In the genomic region with DNA sequence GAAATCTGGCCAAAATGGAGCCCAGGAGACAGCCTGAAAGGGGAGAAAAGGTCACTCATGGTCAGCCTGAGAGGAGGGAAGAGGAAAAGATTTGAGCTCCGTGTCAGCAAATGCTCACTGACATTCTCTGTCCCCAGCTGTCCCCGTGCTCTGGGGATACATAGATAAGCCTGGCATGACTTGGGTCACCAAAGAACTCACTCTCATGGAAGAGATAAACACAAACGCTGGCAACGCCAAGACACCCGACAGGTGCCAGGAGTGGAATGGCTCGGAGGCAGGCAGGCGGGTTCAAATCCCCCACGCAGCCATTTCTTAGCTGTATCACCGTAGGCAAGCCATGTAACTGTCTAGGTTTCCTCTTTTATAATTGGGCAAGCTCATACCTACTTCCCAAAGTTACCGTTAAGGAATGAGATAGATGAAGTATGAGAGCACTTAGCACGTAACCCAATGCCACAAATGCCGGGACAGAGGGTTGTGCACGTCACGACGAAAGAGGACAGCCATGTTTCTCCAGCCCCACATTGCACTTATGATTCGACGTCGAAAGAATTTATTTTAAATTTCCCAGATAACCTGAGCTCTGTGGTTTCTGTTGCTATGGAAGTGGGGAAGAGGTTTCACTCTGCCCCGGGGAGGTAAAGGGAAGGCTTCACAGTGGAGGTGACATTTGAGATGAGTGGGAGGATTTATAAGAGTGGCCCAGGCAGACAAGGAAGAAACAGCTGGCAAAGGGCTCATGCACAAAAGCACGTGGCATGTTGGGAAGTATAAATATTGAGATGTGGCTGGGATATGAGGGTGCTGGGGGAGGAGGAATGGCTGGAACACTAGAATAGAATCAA, we compare ENCODE assay signal across 1 cellular context.
TF ChIP-seq lines count a peak whose summit lies in the region.

No MANE protein-coding gene starts in this region.

TF ChIP-seq in HEK293, 187 proteins besides CTCF, POLR2A, EP300 and RAD21 (continued from another document):
- peak; percentile 46; the same call in 1 of the 2 replicates for TF ChIP-seq ZXDB (tag by site-specific recombination; IDR thresholded peaks at IDR 0.05)
- TF ChIP-seq ZNF530 (tag by site-specific recombination; IDR thresholded peaks at IDR 0.05; ENCODE audit: low read depth): no peak
- TF ChIP-seq ZNF585B (tag by site-specific recombination; IDR thresholded peaks at IDR 0.05): no peak
- TF ChIP-seq ZNF274 (IDR thresholded peaks at IDR 0.05; ENCODE audit: low read length): no peak
- no peak for TF ChIP-seq ZNF274 (tag by site-specific recombination; IDR thresholded peaks at IDR 0.05; ENCODE audit: borderline replicate concordance)
- TF ChIP-seq ZNF707 (tag by site-specific recombination; IDR thresholded peaks at IDR 0.05): no peak
- peak; percentile 29; the same call in 1 of the 2 replicates for TF ChIP-seq ZFP3 (tag by site-specific recombination; IDR thresholded peaks at IDR 0.05; ENCODE audit: low read depth)
- no peak for TF ChIP-seq ZFP41 (tag by site-specific recombination; IDR thresholded peaks at IDR 0.05; ENCODE audit: borderline replicate concordance)
- TF ChIP-seq ZNF335 (tag by site-specific recombination; conservative IDR thresholded peaks at IDR 0.05): 0 out of 2 replicates have a peak, but pooled peaks have one; percentile 20
- no peak for TF ChIP-seq YY2 (tag by site-specific recombination; IDR thresholded peaks at IDR 0.05)
- TF ChIP-seq ZNF398 (tag by site-specific recombination; IDR thresholded peaks at IDR 0.05): peak; percentile 69
- TF ChIP-seq WT1 (tag by site-specific recombination; IDR thresholded peaks at IDR 0.05): 0 out of 2 replicates have a peak, but pooled peaks have one; percentile 26
- peak; percentile 45; the same call in 1 of the 2 replicates for TF ChIP-seq ZNF341 (tag by site-specific recombination; IDR thresholded peaks at IDR 0.05; ENCODE audit: low read depth)
- peak; percentile 93 for TF ChIP-seq GLIS1 (tag by site-specific recombination; IDR thresholded peaks at IDR 0.05)
- no peak for TF ChIP-seq ZNF658 (tag by site-specific recombination; IDR thresholded peaks at IDR 0.05)
- TF ChIP-seq FEZF1 (tag by site-specific recombination; IDR thresholded peaks at IDR 0.05): peak; percentile 53; the same call in 1 of the 2 replicates
- TF ChIP-seq ZNF404 (tag by site-specific recombination; IDR thresholded peaks at IDR 0.05): no peak
- TF ChIP-seq ZFHX2 (tag by site-specific recombination; conservative IDR thresholded peaks at IDR 0.05): peak; percentile 91
- no peak for TF ChIP-seq ZBTB48 (tag by site-specific recombination; IDR thresholded peaks at IDR 0.05)
- TF ChIP-seq SP7 (tag by site-specific recombination; IDR thresholded peaks at IDR 0.05): peak; percentile 66
- TF ChIP-seq ZNF223 (tag by site-specific recombination; IDR thresholded peaks at IDR 0.05): peak; percentile 91
- TF ChIP-seq ZNF600 (tag by site-specific recombination; IDR thresholded peaks at IDR 0.05): peak; percentile 47; the same call in 1 of the 2 replicates
- peak; percentile 77 for TF ChIP-seq EGR2 (tag by site-specific recombination; IDR thresholded peaks at IDR 0.05; ENCODE audit: low read depth)
- no peak for TF ChIP-seq ZNF654 (tag by site-specific recombination; IDR thresholded peaks at IDR 0.05; ENCODE audit: low read depth)
- no peak for TF ChIP-seq ZNF701 (tag by site-specific recombination; IDR thresholded peaks at IDR 0.05)
- TF ChIP-seq ZNF692 (tag by site-specific recombination; IDR thresholded peaks at IDR 0.05): peak; percentile 46; the same call in 1 of the 2 replicates
- TF ChIP-seq, protein P1, sequence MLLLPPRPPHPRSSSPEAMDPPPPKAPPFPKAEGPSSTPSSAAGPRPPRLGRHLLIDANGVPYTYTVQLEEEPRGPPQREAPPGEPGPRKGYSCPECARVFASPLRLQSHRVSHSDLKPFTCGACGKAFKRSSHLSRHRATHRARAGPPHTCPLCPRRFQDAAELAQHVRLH (tag by site-specific recombination; IDR thresholded peaks at IDR 0.05): no peak
- TF ChIP-seq ZNF514 (tag by site-specific recombination; IDR thresholded peaks at IDR 0.05): no peak
- 0 out of 2 replicates have a peak, but pooled peaks have one; percentile 26 for TF ChIP-seq ZNF366 (tag by site-specific recombination; conservative IDR thresholded peaks at IDR 0.05)
- TF ChIP-seq ZNF501 (tag by site-specific recombination; IDR thresholded peaks at IDR 0.05): 0 out of 2 replicates have a peak, but pooled peaks have one; percentile 43
- no peak for TF ChIP-seq ZNF521 (tag by site-specific recombination; IDR thresholded peaks at IDR 0.05)
- no peak for TF ChIP-seq REST (tag by site-specific recombination; IDR thresholded peaks at IDR 0.05)
- TF ChIP-seq BCL11A (tag by site-specific recombination; IDR thresholded peaks at IDR 0.05; ENCODE audit: low read depth): no peak
